Comparison of ENCODE assay signal across 30 cellular contexts in the genomic region with DNA sequence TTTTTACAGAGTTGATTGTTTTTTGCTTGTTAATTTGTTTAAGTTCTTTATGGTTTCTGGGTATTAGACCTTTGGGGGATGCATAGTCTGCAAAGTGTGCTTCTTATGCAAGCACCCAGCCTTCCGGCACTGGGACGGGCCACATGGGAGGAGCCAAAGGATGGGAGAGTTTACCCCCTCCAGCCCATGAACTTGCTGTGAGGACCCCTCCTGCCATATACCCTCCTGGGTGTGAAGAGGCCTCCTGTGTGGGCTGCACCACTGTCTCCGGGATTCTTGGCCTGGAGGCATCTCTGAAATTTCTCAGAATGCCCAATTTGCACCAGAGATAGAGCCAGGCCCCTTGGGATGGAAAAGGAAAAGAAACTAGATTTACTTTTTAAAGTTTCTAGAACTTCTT.
DNase-seq lines count a peak whose midpoint lies in the region; TF ChIP-seq lines count a peak whose summit lies in the region.
"Had no signal": no experiment of that assay in that cellular context is flagged by ENCODE, and none has a peak within 500 bp of the region (broad histone marks: within the 10 kb centered on the region; RNA-seq: fewer than 3 reads in every experiment).

No MANE protein-coding gene starts in this region.

- H3K27ac ChIP-seq in Karpas-422 (ENCODE audit: low read length) (no peak overlapping the region), coronary artery (no peak overlapping the region), esophagus muscularis mucosa (replicated peaks in 1 of 4) (no peak overlapping the region), spleen (no peak overlapping the region)
- H3K27ac ChIP-seq: 22Rv1; A549; BLaER1; BLaER1 treated with 17β-estradiol and CSF1 and Interleukin-3, amounts not matched to agents 10 nM and 100 nM; C4-2B had no signal

- peak; percentile 29 for DNase-seq in Karpas-422
- peak; percentile 55 for DNase-seq in coronary artery (ENCODE audit: low spot score)
- DNase-seq in esophagus muscularis mucosa (ENCODE audit: extremely low spot score), result peak; percentile 21
- no peak for DNase-seq in C1 segment of cervical spinal cord (lab: John Stamatoyannopoulos, UW)
- DNase-seq in SIG-M5 (lab: John Stamatoyannopoulos, UW), result no peak
- no peak for DNase-seq in spleen
- DNase-seq: 8988T; ACHN; AML-193; BE2C; Caco-2; Calu3; CD4-positive, alpha-beta memory T cell; CD4-positive, alpha-beta T cell; CD4-positive, CD25-positive, alpha-beta regulatory T cell; CD8-positive, alpha-beta memory T cell; CD8-positive, alpha-beta T cell; COR-L47; DMS 273 treated with DMSO at 0.1 percent for 48 hours; DMS153; DMS53; DMS79; DMS79 treated with DMSO at 0.1 percent for 48 hours; DND-41; EL had no signal

- H3K27me3 ChIP-seq in Karpas-422 (ENCODE audit: low read length) (no peaks in the 10 kb centered on the region), esophagus muscularis mucosa (no peaks in the 10 kb centered on the region), spleen (replicated peaks in 1 of 7) (no peaks in the 10 kb centered on the region)
- H3K27me3 ChIP-seq: BE2C; BLaER1; BLaER1 treated with 17β-estradiol and CSF1 and Interleukin-3, amounts not matched to agents 10 nM and 100 nM had no signal

- no peaks in the 10 kb centered on the region for H3K36me3 ChIP-seq in Karpas-422 (ENCODE audit: insufficient read depth, low read length)
- no peaks in the 10 kb centered on the region for H3K36me3 ChIP-seq in esophagus muscularis mucosa
- H3K36me3 ChIP-seq in spleen, result no peaks in the 10 kb centered on the region
- H3K36me3 ChIP-seq: BE2C had no signal

- TF ChIP-seq CTCF in coronary artery (IDR thresholded peaks at IDR 0.05), result no peak
- TF ChIP-seq CTCF in esophagus muscularis mucosa (IDR thresholded peaks at IDR 0.05), result no peak
- TF ChIP-seq CTCF in spleen (IDR thresholded peaks at IDR 0.05 in 8 of 11, conservative IDR thresholded peaks at IDR 0.05 in 3 of 11), result no peak

- H3K9ac ChIP-seq in Karpas-422 (ENCODE audit: low read length), result no peak overlapping the region
- H3K9ac ChIP-seq: BLaER1; BLaER1 treated with 17β-estradiol and CSF1 and Interleukin-3, amounts not matched to agents 10 nM and 100 nM had no signal

- no peaks in the 10 kb centered on the region for H3K9me2 ChIP-seq in Karpas-422 (replicated peaks; ENCODE audit: insufficient read depth, low read length)

- TF ChIP-seq POLR2A in esophagus muscularis mucosa (IDR thresholded peaks at IDR 0.05; ENCODE audit: low read depth) (no peak), spleen (IDR thresholded peaks at IDR 0.05) (no peak)

- no peaks in the 10 kb centered on the region for H4K20me1 ChIP-seq in Karpas-422 (ENCODE audit: insufficient read depth, low read depth, low read length)
- H4K20me1 ChIP-seq: BLaER1 had no signal

- intact Hi-C loops in esophagus muscularis mucosa (cut with DNase I), result no loop called here
- intact Hi-C loops in spleen (cut with DNase I; ENCODE audit: low total_unique reads), result no loop called here

- H3K9me3 ChIP-seq in Karpas-422 (ENCODE audit: low read length), result peaks cover 9% of the 10 kb centered on the region
- H3K9me3 ChIP-seq in esophagus muscularis mucosa, result no peaks in the 10 kb centered on the region
- H3K9me3 ChIP-seq in spleen, result peaks cover 0 to 4% (median 0%) of the 10 kb centered on the region in 8 donors
- H3K9me3 ChIP-seq: A549, BE2C, Caco-2 had no signal

- H3K4me1 ChIP-seq in Karpas-422 (ENCODE audit: low read length), result no peaks in the 10 kb centered on the region
- no peaks in the 10 kb centered on the region for H3K4me1 ChIP-seq in esophagus muscularis mucosa
- no peaks in the 10 kb centered on the region for H3K4me1 ChIP-seq in spleen

- WGBS in esophagus muscularis mucosa, result 93% methylated on average over 3 of the region's 3 CpGs
- WGBS in spleen, 5 donors, result 80 to 97% (median 91%) methylated on average over 3 of the region's 3 CpGs

- TF ChIP-seq EP300 in esophagus muscularis mucosa (IDR thresholded peaks at IDR 0.05), result no peak

- no peak overlapping the region for H3K4me2 ChIP-seq in Karpas-422 (ENCODE audit: low read depth, low read length, poor library complexity, severe bottlenecking)
- H3K4me2 ChIP-seq: A549; BLaER1; BLaER1 treated with 17β-estradiol and CSF1 and Interleukin-3, amounts not matched to agents 10 nM and 100 nM had no signal

- H3K79me2 ChIP-seq in Karpas-422 (ENCODE audit: low read length), result no peaks in the 10 kb centered on the region

- H3K4me3 ChIP-seq in Karpas-422 (ENCODE audit: low read length), result no peak overlapping the region
- H3K4me3 ChIP-seq in coronary artery, result no peak overlapping the region
- no peak overlapping the region for H3K4me3 ChIP-seq in esophagus muscularis mucosa
- no peak overlapping the region for H3K4me3 ChIP-seq in spleen
- H3K4me3 ChIP-seq: A549; BLaER1; BLaER1 treated with 17β-estradiol and CSF1 and Interleukin-3, amounts not matched to agents 10 nM and 100 nM had no signal

- H2AFZ ChIP-seq in Karpas-422 (ENCODE audit: low read length), result no peak overlapping the region

Comparison
In these comparisons a context has a peak if more than half of its experiments do, and no peak if none do; other contexts are left out.
1. DNase-seq: peak in Karpas-422 (single experiment), coronary artery (single experiment) and esophagus muscularis mucosa (single experiment); none in C1 segment of cervical spinal cord (0 of 14), SIG-M5 (single experiment) and spleen (single experiment).